ENCODE assay signal across 9 cellular contexts in genomic region chr1:243246916-243247315, GRCh38. TPM values are rescaled to one million over a fixed set of nuclear protein-coding genes. Genes with fewer than 3 reads are reported as not detected.
DNase-seq lines count a peak whose midpoint lies in the region; ATAC-seq and TF ChIP-seq lines count a peak whose summit lies in the region.
"Had no signal": no experiment of that assay in that cellular context is flagged by ENCODE, and none has a peak within 500 bp of the region (broad histone marks: within the 10 kb centered on the region; RNA-seq: fewer than 3 reads in every experiment).

No MANE protein-coding gene starts in this region.

- intact Hi-C loops in activated CD4-positive, alpha-beta memory T cell treated with anti-CD3 and anti-CD28 coated beads for 36 hours (cut with micrococcal nuclease): no loop called here

- no peak overlapping the region for H3K4me3 Mint-ChIP-seq in activated CD4-positive, alpha-beta memory T cell treated with anti-CD3 and anti-CD28 coated beads for 36 hours

- H2AFZ ChIP-seq in GM23248: no peak overlapping the region

- 0 out of 2 replicates have a peak overlapping the region, but pooled peaks have one; percentile 8 for H3K9ac ChIP-seq in GM23248
- H3K9ac ChIP-seq in subcutaneous abdominal adipose tissue (ENCODE audit: low read length in 5 of 5): peak overlapping the region in 1 of 5 donors; percentile 17

- ATAC-seq in gastroesophageal sphincter: peak; percentile 67

- TF ChIP-seq EP300 in gastroesophageal sphincter (IDR thresholded peaks at IDR 0.05): no peak

- H3K36me3 ChIP-seq in GM23248 (ENCODE audit: low read depth) (no peaks in the 10 kb centered on the region), gastroesophageal sphincter (no peaks in the 10 kb centered on the region), subcutaneous abdominal adipose tissue (ENCODE audit: control insufficient read depth in 5 of 5, insufficient read depth in 5 of 5, low read length in 5 of 5) (no peaks in the 10 kb centered on the region)

- POLR2A ChIA-PET in RWPE1 (lab: Yijun Ruan, JAX; ENCODE audit: low non-redundant PET): no interaction called here
- POLR2A ChIA-PET in activated CD4-positive, alpha-beta memory T cell treated with anti-CD3 and anti-CD28 coated beads for 36 hours (lab: Charles Lee): interaction anchor here (0.7 kb wide), 1 partner anchor 146 kb away, joined by 3 read pairs; no protein-coding TSS in a partner anchor

- peak; percentile 73 for DNase-seq in GM23248
- DNase-seq in RWPE1 (ENCODE audit: low spot score): no peak
- DNase-seq in activated CD4-positive, alpha-beta memory T cell treated with anti-CD3 and anti-CD28 coated beads for 36 hours: no peak
- no peak for DNase-seq in GM13977 (ENCODE audit: low spot score)
- no peak for DNase-seq in putamen (ENCODE audit: low spot score)
- DNase-seq: effector memory CD4-positive, alpha-beta T cell; NCI-H510A had no signal

- H3K4me1 ChIP-seq in GM23248 (ENCODE audit: insufficient read depth) (peaks cover 42% of the 10 kb centered on the region), gastroesophageal sphincter (peaks cover 0 to 60% (median 2%) of the 10 kb centered on the region in 3 donors), subcutaneous abdominal adipose tissue (ENCODE audit: control insufficient read depth in 5 of 5, insufficient read depth in 5 of 5, low read length in 5 of 5) (peaks cover 0 to 21% (median 18%) of the 10 kb centered on the region in 5 donors)

- H3K27ac ChIP-seq in GM23248 (peak overlapping the region; percentile 31), RWPE1 (peak overlapping the region; percentile 54), gastroesophageal sphincter (no peak overlapping the region), subcutaneous abdominal adipose tissue (ENCODE audit: low read depth, low read length) (peak overlapping the region; percentile 41)

- H3K9me3 Mint-ChIP-seq in activated CD4-positive, alpha-beta memory T cell treated with anti-CD3 and anti-CD28 coated beads for 36 hours: no peaks in the 10 kb centered on the region

- in situ Hi-C loops in GM23248 (cut with MboI) (no loop called here), GM13977 (cut with MboI; ENCODE audit: low pct_unique_long_range_greater_than_20kb, low sequenced_read_pairs, unreplicated experiment) (no loop called here)

- peaks cover 46% of the 10 kb centered on the region for H3F3A ChIP-seq in GM23248 (ENCODE audit: insufficient read depth)

- CTCF ChIA-PET in RWPE1 (lab: Yijun Ruan, JAX): no interaction called here
- CTCF ChIA-PET in activated CD4-positive, alpha-beta memory T cell treated with anti-CD3 and anti-CD28 coated beads for 36 hours (lab: Charles Lee): no interaction called here

- no peak overlapping the region for H3K4me3 ChIP-seq in GM23248
- H3K4me3 ChIP-seq in gastroesophageal sphincter: no peak overlapping the region
- H3K4me3 ChIP-seq in subcutaneous abdominal adipose tissue (ENCODE audit: low read depth in 1 of 5, low read length in 5 of 5): no peak overlapping the region

- peak overlapping the region; percentile 43 for H3K4me2 ChIP-seq in GM23248 (ENCODE audit: unreplicated experiment)

- H3K9me3 ChIP-seq in GM23248 (ENCODE audit: low read depth) (no peaks in the 10 kb centered on the region), gastroesophageal sphincter (no peaks in the 10 kb centered on the region), subcutaneous abdominal adipose tissue (ENCODE audit: control insufficient read depth in 5 of 5, low read length in 5 of 5) (no peaks in the 10 kb centered on the region)

- no peak overlapping the region for H3K27ac Mint-ChIP-seq in activated CD4-positive, alpha-beta memory T cell treated with anti-CD3 and anti-CD28 coated beads for 36 hours

- peaks cover 4% of the 10 kb centered on the region for H3K36me3 Mint-ChIP-seq in activated CD4-positive, alpha-beta memory T cell treated with anti-CD3 and anti-CD28 coated beads for 36 hours

- H3K4me1 Mint-ChIP-seq in activated CD4-positive, alpha-beta memory T cell treated with anti-CD3 and anti-CD28 coated beads for 36 hours (ENCODE audit: low read depth): peaks cover 19% of the 10 kb centered on the region

- no peak for TF ChIP-seq POLR2A in gastroesophageal sphincter (IDR thresholded peaks at IDR 0.05)

- H3K27me3 ChIP-seq in GM23248 (replicated peaks; ENCODE audit: insufficient read depth): no peaks in the 10 kb centered on the region
- H3K27me3 ChIP-seq in gastroesophageal sphincter: no peaks in the 10 kb centered on the region
- H3K27me3 ChIP-seq in subcutaneous abdominal adipose tissue (ENCODE audit: control insufficient read depth in 5 of 5, insufficient read depth in 4 of 5, low read length in 5 of 5): no peaks in the 10 kb centered on the region

- peaks cover 100% of the 10 kb centered on the region for H3K79me2 ChIP-seq in GM23248 (ENCODE audit: insufficient read depth)

- 90 to 92% methylated on average over 1 of the region's 1 CpG for WGBS in GM23248 (ENCODE audit: low coverage in 1 of 2, low lambda C conversion rate in 2 of 2, missing lambda C conversion rate in 2 of 2), 2 experiments
- WGBS in gastroesophageal sphincter (ENCODE audit: low coverage in 1 of 2), 2 donors: 86 to 100% methylated on average over 1 of the region's 1 CpG

- H4K20me1 ChIP-seq in GM23248 (ENCODE audit: insufficient read depth): peaks cover 17% of the 10 kb centered on the region

- no peak for TF ChIP-seq CTCF in RWPE1 (conservative IDR thresholded peaks at IDR 0.05; ENCODE audit: low read depth)
- no peak for TF ChIP-seq CTCF in gastroesophageal sphincter (IDR thresholded peaks at IDR 0.05)
- TF ChIP-seq CTCF in GM13977 (IDR thresholded peaks at IDR 0.05; ENCODE audit: extremely low read depth, insufficient read depth, missing control alignments): no peak

- H3K27me3 Mint-ChIP-seq in activated CD4-positive, alpha-beta memory T cell treated with anti-CD3 and anti-CD28 coated beads for 36 hours: no peaks in the 10 kb centered on the region

- no peaks in the 10 kb centered on the region for H3K9me2 ChIP-seq in GM23248 (ENCODE audit: insufficient read depth)

RNA-seq across cellular contexts. Expression of gene CEP170, which starts 8.2 kb away (rescaled TPM):
- 81.0 and 89.8 TPM in 2 replicates for total RNA-seq in GM23248 (2014; rRNA removed; shearing (Covaris generic))
- 55.4 and 56.7 TPM in 2 replicates for polyA plus RNA-seq in GM23248 (2016; fragmentation: Nextera tagmentation; extraction: Ambion mirVana)
- total RNA-seq in gastroesophageal sphincter: 10 to 100 TPM; 33.1 to 53.5 (median 41.6) TPM
- 10 to 100 TPM; 44.2 to 51.5 TPM for total RNA-seq in activated CD4-positive, alpha-beta memory T cell treated with anti-CD3 and anti-CD28 coated beads for 36 hours

RNA-seq across cellular contexts. Expression of gene SDCCAG8, which starts 8.9 kb away (rescaled TPM):
- 29.4 and 69.4 TPM in 2 replicates for total RNA-seq in GM23248 (2014; rRNA removed; shearing (Covaris generic))
- polyA plus RNA-seq in GM23248 (2016; fragmentation: Nextera tagmentation; extraction: Ambion mirVana): 41.9 and 45.3 TPM in 2 replicates
- 10 to 100 TPM; 30.2 to 46.4 (median 36.7) TPM for total RNA-seq in gastroesophageal sphincter
- total RNA-seq in activated CD4-positive, alpha-beta memory T cell treated with anti-CD3 and anti-CD28 coated beads for 36 hours: 10 to 100 TPM; 20.7 to 23.2 TPM

Comparison
In these comparisons a context has a peak if more than half of its experiments do, and no peak if none do; other contexts are left out.
1. H3K27ac ChIP-seq: peak in GM23248 (single experiment), RWPE1 (single experiment) and subcutaneous abdominal adipose tissue (single experiment); none in gastroesophageal sphincter (0 of 4).